8 cellular contexts compared by ENCODE assay signal in genomic region chr17:82021728-82022309, GRCh38. TPM values are rescaled to one million over a fixed set of nuclear protein-coding genes. Genes with fewer than 3 reads are reported as not detected.
DNase-seq lines count a peak whose midpoint lies in the region; TF ChIP-seq lines count a peak whose summit lies in the region.

No MANE protein-coding gene starts in this region.

- H3K79me2 ChIP-seq in neural cell (replicated peaks; ENCODE audit: insufficient read depth, low read length), result peaks cover 11% of the 10 kb centered on the region

- peak overlapping the region; percentile 83 for H3K4me3 ChIP-seq in choroid plexus epithelial cell (ENCODE audit: low read depth, low read length)
- peak overlapping the region; percentile 96 for H3K4me3 ChIP-seq in neural cell (ENCODE audit: low read length)

- H3K9me3 ChIP-seq in neural cell (ENCODE audit: low read length), result no peaks in the 10 kb centered on the region

- H3K36me3 ChIP-seq in neural cell (ENCODE audit: insufficient read depth, low read length), result no peaks in the 10 kb centered on the region

- H3K9me2 ChIP-seq in neural cell (ENCODE audit: insufficient read depth, low read length), result no peaks in the 10 kb centered on the region

- H3K4me2 ChIP-seq in neural cell (ENCODE audit: low read length), result peak overlapping the region; percentile 62

- no peak for TF ChIP-seq EP300 in neural cell (conservative IDR thresholded peaks at IDR 0.05; ENCODE audit: poor library complexity, severe bottlenecking)

- in situ Hi-C loops in G401 (cut with HindIII; ENCODE audit: low sequenced_read_pairs), result no loop called here

- H3K27ac ChIP-seq in neural cell (ENCODE audit: low read length), result no peak overlapping the region

- intact Hi-C loops in posterior cingulate gyrus (cut with DNase I), result loop anchor here (1.0 kb wide), 1 partner anchor 63 kb away; no protein-coding TSS in a partner anchor

- H4K20me1 ChIP-seq in neural cell (ENCODE audit: insufficient read depth), result no peaks in the 10 kb centered on the region

- H2AFZ ChIP-seq in neural cell (ENCODE audit: low read depth, low read length), result no peak overlapping the region

- H3F3A ChIP-seq in neural cell (ENCODE audit: insufficient read depth, low read length, poor library complexity, severe bottlenecking), result no peaks in the 10 kb centered on the region

- peak overlapping the region; percentile 77 for H3K9ac ChIP-seq in neural cell (ENCODE audit: low read length)

- TF ChIP-seq RAD21 in neural cell (conservative IDR thresholded peaks at IDR 0.05), result no peak

- DNase-seq in COLO668 (lab: John Stamatoyannopoulos, UW; ENCODE audit: unreplicated experiment), result peak; percentile 28
- DNase-seq in M059J (ENCODE audit: low read depth), result peak; percentile 25
- no peak for DNase-seq in choroid plexus epithelial cell (ENCODE audit: low read depth)
- DNase-seq in cerebellum (ENCODE audit: low spot score), result no peak
- no peak for DNase-seq in NCI-H524 (lab: John Stamatoyannopoulos, UW)
- DNase-seq in posterior cingulate gyrus, result no peak
- no peak for DNase-seq in G401 (ENCODE audit: low spot score)

- no peak for TF ChIP-seq CTCF in choroid plexus epithelial cell (conservative IDR thresholded peaks at IDR 0.05; ENCODE audit: low read depth, low read length)
- TF ChIP-seq CTCF in neural cell (IDR thresholded peaks at IDR 0.05; ENCODE audit: poor library complexity, severe bottlenecking), result no peak

- H3K27me3 ChIP-seq in neural cell (ENCODE audit: insufficient read depth, low read depth, low read length), result no peaks in the 10 kb centered on the region

TF ChIP-seq in neural cell, 6 proteins besides CTCF, POLR2A, EP300 and RAD21:
- TF ChIP-seq SMC3 (conservative IDR thresholded peaks at IDR 0.05; ENCODE audit: poor library complexity) (no peak), TAF1 (IDR thresholded peaks at IDR 0.05; ENCODE audit: low read depth) (no peak)
TF ChIP-seq in neural cell: peak in this region for 0.

RNA-seq across cellular contexts. Expression of gene CENPX, which starts 0.9 kb away (rescaled TPM):
- total RNA-seq in M059J (2014; rRNA removed; shearing (Covaris generic)), result 121 and 155 TPM in 2 replicates
- 188 and 205 TPM in 2 replicates for polyA plus RNA-seq in neural cell
- polyA minus RNA-seq in neural cell, result 23.7 and 33.4 TPM in 2 replicates
- 22.1 TPM for total RNA-seq in cerebellum
- 57.8 and 109 TPM in 2 replicates for total RNA-seq in G401 (2014; rRNA removed; shearing (Covaris generic))

RNA-seq across cellular contexts. Expression of gene LRRC45, which starts 1.3 kb away (rescaled TPM):
- 6.2 and 20.8 TPM in 2 replicates for total RNA-seq in M059J (2014; rRNA removed; shearing (Covaris generic))
- 51.7 and 63.7 TPM in 2 replicates for polyA plus RNA-seq in neural cell
- 22.1 and 29.7 TPM in 2 replicates for polyA minus RNA-seq in neural cell
- total RNA-seq in cerebellum, result 12.9 TPM
- 21.2 and 25.1 TPM in 2 replicates for total RNA-seq in G401 (2014; rRNA removed; shearing (Covaris generic))

RNA-seq across cellular contexts. Expression of gene RAC3, which starts 9.7 kb away (rescaled TPM):
- total RNA-seq in M059J (2014; rRNA removed; shearing (Covaris generic)), result 16.4 and 19.8 TPM in 2 replicates
- polyA plus RNA-seq in neural cell, result 198 and 211 TPM in 2 replicates
- 52.8 and 57.3 TPM in 2 replicates for polyA minus RNA-seq in neural cell
- total RNA-seq in cerebellum, result 37.7 TPM
- total RNA-seq in G401 (2014; rRNA removed; shearing (Covaris generic)), result 176 and 261 TPM in 2 replicates

RNA-seq across cellular contexts. Expression of gene DCXR, which starts 15.7 kb away (rescaled TPM):
- 81.6 and 117 TPM in 2 replicates for total RNA-seq in M059J (2014; rRNA removed; shearing (Covaris generic))
- 129 and 148 TPM in 2 replicates for polyA plus RNA-seq in neural cell
- 35.3 and 35.5 TPM in 2 replicates for polyA minus RNA-seq in neural cell
- 21.8 TPM for total RNA-seq in cerebellum
- total RNA-seq in G401 (2014; rRNA removed; shearing (Covaris generic)), result 131 and 135 TPM in 2 replicates

RNA-seq across cellular contexts. Expression of gene RFNG, which starts 29.8 kb away (rescaled TPM):
- 8.4 and 18.6 TPM in 2 replicates for total RNA-seq in M059J (2014; rRNA removed; shearing (Covaris generic))
- 176 and 200 TPM in 2 replicates for polyA plus RNA-seq in neural cell
- 20.8 and 27.0 TPM in 2 replicates for polyA minus RNA-seq in neural cell
- total RNA-seq in cerebellum, result 17.2 TPM
- 41.2 and 41.5 TPM in 2 replicates for total RNA-seq in G401 (2014; rRNA removed; shearing (Covaris generic))

Comparison
In these comparisons a context has a peak if more than half of its experiments do, and no peak if none do; other contexts are left out.
1. DNase-seq: peak in COLO668 (single experiment) and M059J (single experiment); none in choroid plexus epithelial cell (single experiment), cerebellum (single experiment), NCI-H524 (0 of 2), posterior cingulate gyrus (0 of 10) and G401 (single experiment).